ENCODE assay signal across 26 cellular contexts in genomic region chr14:33460119-33460518, GRCh38.
"Had no signal": no experiment of that assay in that cellular context is flagged by ENCODE, and none has a peak within 500 bp of the region (broad histone marks: within the 10 kb centered on the region; RNA-seq: fewer than 3 reads in every experiment).

No MANE protein-coding gene starts in this region.

- H3K4me1 ChIP-seq: body of pancreas, right lobe of liver, upper lobe of left lung, vagina had no signal

- H3K27ac ChIP-seq: body of pancreas, right lobe of liver, skin epidermis, thoracic aorta, upper lobe of left lung, vagina had no signal

- H3K9me3 Mint-ChIP-seq: activated naive CD4-positive, alpha-beta T cell treated with anti-CD3 and anti-CD28 coated beads, Interleukin-2, amount 50 U/mL, for 72 hours; activated T-cell treated with anti-CD3 and anti-CD28 coated beads, Interleukin-2, amount 50 U/mL, for 72 hours; dendritic cell treated with granulocyte-macrophage colony-stimulating factor and Interleukin-4, amounts not matched to agents 40 ng/mL and 50 ng/mL, for 4 days; endodermal cell; naive thymus-derived CD8-positive, alpha-beta T cell; T-helper 2 cell treated with Interferon-gamma antibody and Interleukin-4, amounts not matched to agents 5 μg/mL and 100 μg/mL, for 36 hours had no signal

- H3K36me3 ChIP-seq: right lobe of liver, thoracic aorta, upper lobe of left lung, vagina had no signal

- DNase-seq: activated CD4-positive, alpha-beta T cell treated with anti-CD3 and anti-CD28 coated beads for 36 hours; activated CD4-positive, alpha-beta T cell treated with anti-CD3 and anti-CD28 coated beads, Interleukin-2, amount 50 U/mL, for 4 hours; activated CD4-positive, CD25-positive, alpha-beta regulatory T cell; activated naive CD4-positive, alpha-beta T cell; activated T-cell treated with anti-CD3 and anti-CD28 coated beads for 4 hours; activated T-cell treated with anti-CD3 and anti-CD28 coated beads, Interleukin-2, amount 50 U/mL, for 72 hours; anterior cingulate cortex; body of pancreas; endodermal cell; islet precursor cell; left cardiac atrium; mammary epithelial cell; naive thymus-derived CD8-positive, alpha-beta T cell; right lobe of liver; stimulated activated CD4-positive, alpha-beta T cell treated with anti-CD3 and anti-CD28 coated beads, Interleukin-12 subunit alpha, Interleukin-12 subunit beta, amount 100 ng/mL, for 4 hours; stimulated activated CD4-positive, alpha-beta T cell treated with anti-CD3 and anti-CD28 coated beads, Interleukin-4, amount 100 ng/mL, for 1 hour; stimulated activated naive CD8-positive, alpha-beta T cell treated with anti-CD3 and anti-CD28 coated beads, Interleukin-15, Interleukin-2, amounts not matched to agents 100 U/mL and 50 U/mL, for 24 hours; T-helper 1 cell; upper lobe of left lung had no signal

- H3K4me1 Mint-ChIP-seq: activated CD4-positive, alpha-beta T cell treated with anti-CD3 and anti-CD28 coated beads for 36 hours; naive thymus-derived CD8-positive, alpha-beta T cell had no signal

- H3K4me3 ChIP-seq: body of pancreas, right lobe of liver, skin epidermis, thoracic aorta, upper lobe of left lung, vagina had no signal

- H3K9me3 ChIP-seq: body of pancreas, right lobe of liver, thoracic aorta, upper lobe of left lung, vagina had no signal

- H3K27me3 ChIP-seq: body of pancreas, right lobe of liver, upper lobe of left lung, vagina had no signal

- ATAC-seq: activated CD4-positive, alpha-beta T cell treated with anti-CD3 and anti-CD28 coated beads for 36 hours; activated naive CD4-positive, alpha-beta T cell treated with anti-CD3 and anti-CD28 coated beads, Interleukin-2, amount 50 U/mL, for 72 hours; activated T-cell treated with anti-CD3 and anti-CD28 coated beads, Interleukin-2, amount 50 U/mL, for 72 hours; body of pancreas; esophagus mucosa; left cardiac atrium; naive thymus-derived CD8-positive, alpha-beta T cell; right lobe of liver; stimulated activated naive CD8-positive, alpha-beta T cell treated with anti-CD3 and anti-CD28 coated beads, Interleukin-15, Interleukin-2, amounts not matched to agents 100 U/mL and 50 U/mL, for 24 hours had no signal

- H3K27ac Mint-ChIP-seq: activated CD4-positive, alpha-beta T cell treated with anti-CD3 and anti-CD28 coated beads for 36 hours; activated naive CD4-positive, alpha-beta T cell treated with anti-CD3 and anti-CD28 coated beads, Interleukin-2, amount 50 U/mL, for 72 hours; activated T-cell treated with anti-CD3 and anti-CD28 coated beads, Interleukin-2, amount 50 U/mL, for 72 hours; dendritic cell treated with granulocyte-macrophage colony-stimulating factor and Interleukin-4, amounts not matched to agents 40 ng/mL and 50 ng/mL, for 4 days; endodermal cell; naive thymus-derived CD8-positive, alpha-beta T cell; T-helper 2 cell treated with Interferon-gamma antibody and Interleukin-4, amounts not matched to agents 5 μg/mL and 100 μg/mL, for 36 hours had no signal

- H3K27me3 Mint-ChIP-seq: activated CD4-positive, alpha-beta T cell treated with anti-CD3 and anti-CD28 coated beads for 36 hours had no signal

- H3K4me3 Mint-ChIP-seq: activated CD4-positive, alpha-beta T cell treated with anti-CD3 and anti-CD28 coated beads for 36 hours; activated T-cell treated with anti-CD3 and anti-CD28 coated beads, Interleukin-2, amount 50 U/mL, for 72 hours; dendritic cell treated with granulocyte-macrophage colony-stimulating factor and Interleukin-4, amounts not matched to agents 40 ng/mL and 50 ng/mL, for 4 days; endodermal cell; naive thymus-derived CD8-positive, alpha-beta T cell; T-helper 2 cell treated with Interferon-gamma antibody and Interleukin-4, amounts not matched to agents 5 μg/mL and 100 μg/mL, for 36 hours had no signal

- H3K36me3 Mint-ChIP-seq: activated naive CD4-positive, alpha-beta T cell treated with anti-CD3 and anti-CD28 coated beads, Interleukin-2, amount 50 U/mL, for 72 hours; naive thymus-derived CD8-positive, alpha-beta T cell had no signal
